15 cellular contexts compared by ENCODE assay signal in genomic region chr14:100471451-100472093, GRCh38.
DNase-seq lines count a peak whose midpoint lies in the region; TF ChIP-seq lines count a peak whose summit lies in the region.
"Had no signal": no experiment of that assay in that cellular context is flagged by ENCODE, and none has a peak within 500 bp of the region (broad histone marks: within the 10 kb centered on the region; RNA-seq: fewer than 3 reads in every experiment).

No MANE protein-coding gene starts in this region.

- H3K36me3 ChIP-seq in PC-9 (ENCODE audit: low read depth) (no peaks in the 10 kb centered on the region), neural progenitor cell (no peaks in the 10 kb centered on the region)
- H3K36me3 ChIP-seq: thoracic aorta had no signal

- H3K4me1 ChIP-seq in PC-9 (replicated peaks; ENCODE audit: insufficient read depth) (peaks cover 37% of the 10 kb centered on the region), neural progenitor cell (peaks cover 6% of the 10 kb centered on the region)

- H3F3A ChIP-seq in PC-9 (ENCODE audit: insufficient read depth, low read depth) (peaks cover 29% of the 10 kb centered on the region), neural progenitor cell (ENCODE audit: low read depth) (no peaks in the 10 kb centered on the region)

- TF ChIP-seq CTCF in PC-9 (conservative IDR thresholded peaks at IDR 0.05) (no peak), neural progenitor cell (IDR thresholded peaks at IDR 0.05) (no peak)

- H4K20me1 ChIP-seq in PC-9 (ENCODE audit: insufficient read depth) (0 out of 2 replicates have a peak, but pooled peaks cover 4% of the 10 kb centered on the region), neural progenitor cell (ENCODE audit: low read depth) (peaks cover 20% of the 10 kb centered on the region)

- H3K4me2 ChIP-seq in PC-9: peak overlapping the region; percentile 57
- H3K4me2 ChIP-seq in neural progenitor cell: no peak overlapping the region

- CTCF ChIA-PET in PC-9 (lab: Charles Lee): no interaction called here

- H3K36me3 Mint-ChIP-seq in neural progenitor cell (peaks cover 4% of the 10 kb centered on the region), immature natural killer cell (peaks cover 0 to 11% (median 4%) of the 10 kb centered on the region in 3 donors)

- no peaks in the 10 kb centered on the region for H3K9me3 ChIP-seq in PC-9 (ENCODE audit: insufficient read depth, low read depth)
- no peaks in the 10 kb centered on the region for H3K9me3 ChIP-seq in neural progenitor cell (ENCODE audit: low read depth)
- H3K9me3 ChIP-seq: thoracic aorta had no signal

- no peak overlapping the region for H3K4me3 Mint-ChIP-seq in neural progenitor cell
- no peak overlapping the region for H3K4me3 Mint-ChIP-seq in immature natural killer cell
- H3K4me3 Mint-ChIP-seq: CD4-positive, alpha-beta memory T cell; effector memory CD8-positive, alpha-beta T cell had no signal

- H3K27me3 ChIP-seq in PC-9 (ENCODE audit: insufficient read depth, low read depth): no peaks in the 10 kb centered on the region
- peaks cover 61% of the 10 kb centered on the region for H3K27me3 ChIP-seq in neural progenitor cell

- H3K27me3 Mint-ChIP-seq in neural progenitor cell (ENCODE audit: insufficient read depth, low read depth) (peaks cover 2% of the 10 kb centered on the region), immature natural killer cell (ENCODE audit: low read depth in 3 of 3) (peaks cover 0 to 3% (median 1%) of the 10 kb centered on the region in 3 donors)
- H3K27me3 Mint-ChIP-seq: CD4-positive, alpha-beta memory T cell; effector memory CD8-positive, alpha-beta T cell had no signal

- H3K9ac ChIP-seq in neural progenitor cell: no peak overlapping the region

- H3K4me1 Mint-ChIP-seq in neural progenitor cell (peaks cover 13% of the 10 kb centered on the region), immature natural killer cell (no peaks in the 10 kb centered on the region)
- H3K4me1 Mint-ChIP-seq: CD4-positive, alpha-beta memory T cell had no signal

- H3K9me3 Mint-ChIP-seq in neural progenitor cell (no peaks in the 10 kb centered on the region), immature natural killer cell (no peaks in the 10 kb centered on the region)
- H3K9me3 Mint-ChIP-seq: CD4-positive, alpha-beta memory T cell; effector memory CD8-positive, alpha-beta T cell had no signal

- POLR2A ChIA-PET in PC-9 (lab: Charles Lee; ENCODE audit: unreplicated experiment): no interaction called here

- H2AFZ ChIP-seq in PC-9 (no peak overlapping the region), neural progenitor cell (replicated peaks) (no peak overlapping the region)

- H3K27ac ChIP-seq in PC-9 (peak overlapping the region; percentile 63), neural progenitor cell (no peak overlapping the region)
- H3K27ac ChIP-seq: thoracic aorta had no signal

- BruUV-seq in PC-9 (replicated peaks; lab: Mats Ljungman, UMichigan): no TSS peak

- H3K27ac Mint-ChIP-seq in neural progenitor cell (peak overlapping the region; percentile 76), immature natural killer cell (no peak overlapping the region)
- H3K27ac Mint-ChIP-seq: CD4-positive, alpha-beta memory T cell; effector memory CD8-positive, alpha-beta T cell had no signal

- intact Hi-C loops in PC-9 (cut with micrococcal nuclease; ENCODE audit: unreplicated experiment): loop anchor here (2.0 kb wide), 1 partner anchor 55 kb away; no protein-coding TSS in a partner anchor

- no peaks in the 10 kb centered on the region for H3K79me2 ChIP-seq in PC-9 (ENCODE audit: low read depth)
- H3K79me2 ChIP-seq in neural progenitor cell (ENCODE audit: low read depth): no peaks in the 10 kb centered on the region

- peak; percentile 87 for DNase-seq in Daoy (ENCODE audit: low read depth)
- DNase-seq in NCI-H1436 (lab: John Stamatoyannopoulos, UW): peak; percentile 85
- peak; percentile 49 to 85 for DNase-seq in PC-9
- peak; percentile 50 for DNase-seq in neural progenitor cell (ENCODE audit: low spot score)
- no peak for DNase-seq in immature natural killer cell
- DNase-seq in stimulated activated CD4-positive, alpha-beta T cell treated with anti-CD3 and anti-CD28 coated beads, Interleukin-4, amount 100 ng/mL, for 24 hours: no peak
- DNase-seq in activated gamma-delta T cell (lab: John Stamatoyannopoulos, UW): no peak
- DNase-seq in activated CD4-positive, alpha-beta T cell treated with anti-CD3 and anti-CD28 coated beads for 4 hours: no peak
- DNase-seq: activated CD4-positive, alpha-beta T cell treated with anti-CD3 and anti-CD28 coated beads for 48 hours; aorta; CD4-positive, alpha-beta memory T cell; effector memory CD8-positive, alpha-beta T cell; posterior cingulate gyrus; stimulated activated CD4-positive, alpha-beta T cell treated with anti-CD3 and anti-CD28 coated beads, Interleukin-15, amount 100 ng/mL, for 24 hours had no signal

- H3K9me2 ChIP-seq in PC-9 (ENCODE audit: insufficient read depth): no peaks in the 10 kb centered on the region

- no peak overlapping the region for H3K4me3 ChIP-seq in PC-9
- no peak overlapping the region for H3K4me3 ChIP-seq in neural progenitor cell
- H3K4me3 ChIP-seq: thoracic aorta had no signal

Comparison
In these comparisons a context has a peak if more than half of its experiments do, and no peak if none do; other contexts are left out.
1. DNase-seq: peak in Daoy (single experiment), NCI-H1436 (single experiment), PC-9 (2 of 2) and neural progenitor cell (single experiment); none in immature natural killer cell (0 of 3), stimulated activated CD4-positive, alpha-beta T cell treated with anti-CD3 and anti-CD28 coated beads, Interleukin-4, amount 100 ng/mL, for 24 hours (single experiment), activated gamma-delta T cell (single experiment) and activated CD4-positive, alpha-beta T cell treated with anti-CD3 and anti-CD28 coated beads for 4 hours (0 of 2).